16 cellular contexts compared by ENCODE assay signal in the genomic region with DNA sequence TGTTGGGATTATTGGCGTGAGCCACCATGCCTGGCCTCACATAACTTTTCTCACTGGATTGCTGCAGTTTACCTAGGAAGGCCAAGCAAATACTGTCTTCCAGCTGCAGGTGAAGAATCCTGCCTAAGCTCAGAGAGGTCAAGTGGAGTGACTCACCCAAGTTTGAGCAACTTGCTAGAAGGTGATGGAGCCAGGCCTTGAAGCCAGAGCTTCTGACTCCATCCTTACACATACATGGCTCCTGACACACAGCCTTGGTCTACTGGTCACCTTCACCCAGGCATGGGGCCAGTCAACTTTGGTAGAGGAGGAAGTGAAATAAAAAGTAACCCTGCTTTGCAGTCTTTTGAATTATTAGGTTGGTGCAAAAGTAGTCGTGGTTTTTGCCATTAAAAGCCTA.
"Had no signal": no experiment of that assay in that cellular context is flagged by ENCODE, and none has a peak within 500 bp of the region (broad histone marks: within the 10 kb centered on the region; RNA-seq: fewer than 3 reads in every experiment).

No MANE protein-coding gene starts in this region.

- H3K4me3 ChIP-seq: ascending aorta, gastrocnemius medialis, heart left ventricle had no signal

- H3K4me1 Mint-ChIP-seq: activated CD4-positive, alpha-beta T cell treated with anti-CD3 and anti-CD28 coated beads, Interleukin-2, amount 10 ng/mL, durations not matched to agents 7 days and 5 days; activated naive CD4-positive, alpha-beta T cell treated with anti-CD3 and anti-CD28 coated beads, Interleukin-2, amount 10 ng/mL, durations not matched to agents 7 days and 5 days had no signal

- H3K9me3 ChIP-seq: ascending aorta, gastrocnemius medialis, heart left ventricle had no signal

- H3K36me3 Mint-ChIP-seq: activated naive CD4-positive, alpha-beta T cell treated with anti-CD3 and anti-CD28 coated beads, Interleukin-2, amount 10 ng/mL, durations not matched to agents 7 days and 5 days; memory B cell had no signal

- H3K4me3 Mint-ChIP-seq: activated CD4-positive, alpha-beta T cell treated with anti-CD3 and anti-CD28 coated beads, Interleukin-2, amount 10 ng/mL, durations not matched to agents 7 days and 5 days; activated naive CD4-positive, alpha-beta T cell treated with anti-CD3 and anti-CD28 coated beads, Interleukin-2, amount 10 ng/mL, durations not matched to agents 7 days and 5 days; activated T-cell treated with anti-CD3 and anti-CD28 coated beads, Interleukin-2, amount 50 U/mL, for 4 hours; memory B cell had no signal

- H3K36me3 ChIP-seq: ascending aorta, gastrocnemius medialis, heart left ventricle had no signal

- H3K9me3 Mint-ChIP-seq: activated CD4-positive, alpha-beta T cell treated with anti-CD3 and anti-CD28 coated beads, Interleukin-2, amount 10 ng/mL, durations not matched to agents 7 days and 5 days; activated naive CD4-positive, alpha-beta T cell treated with anti-CD3 and anti-CD28 coated beads, Interleukin-2, amount 10 ng/mL, durations not matched to agents 7 days and 5 days; activated T-cell treated with anti-CD3 and anti-CD28 coated beads, Interleukin-2, amount 50 U/mL, for 4 hours; memory B cell had no signal

- ATAC-seq: activated CD4-positive, CD25-positive, alpha-beta regulatory T cell treated with anti-CD3 and anti-CD28 coated beads, Interleukin-2, amount 50 U/mL, for 24 hours; activated T-cell treated with anti-CD3 and anti-CD28 coated beads, Interleukin-2, amount 50 U/mL, for 4 hours; gastrocnemius medialis; heart left ventricle; left ventricle myocardium superior had no signal

- H3K4me1 ChIP-seq: ascending aorta, gastrocnemius medialis, heart left ventricle had no signal

- H3K27me3 ChIP-seq: ascending aorta, gastrocnemius medialis had no signal

- H3K27ac ChIP-seq: ascending aorta, gastrocnemius medialis, heart left ventricle had no signal

- H3K27ac Mint-ChIP-seq: activated CD4-positive, alpha-beta T cell treated with anti-CD3 and anti-CD28 coated beads, Interleukin-2, amount 10 ng/mL, durations not matched to agents 7 days and 5 days; activated naive CD4-positive, alpha-beta T cell treated with anti-CD3 and anti-CD28 coated beads, Interleukin-2, amount 10 ng/mL, durations not matched to agents 7 days and 5 days; progenitor cell of endocrine pancreas had no signal

- DNase-seq: activated CD4-positive, alpha-beta T cell treated with anti-CD3 and anti-CD28 coated beads, Interleukin-2, amount 10 ng/mL, durations not matched to agents 7 days and 5 days; activated CD8-positive, alpha-beta memory T cell treated with anti-CD3 and anti-CD28 coated beads, Interleukin-2, amount 50 U/mL, for 4 hours; activated naive CD4-positive, alpha-beta T cell treated with anti-CD3 and anti-CD28 coated beads, Interleukin-2, amount 10 ng/mL, durations not matched to agents 7 days and 5 days; activated T-cell treated with anti-CD3 and anti-CD28 coated beads, Interleukin-2, amount 50 U/mL, for 4 hours; cerebellar nuclear complex; effector CD4-positive, alpha-beta T cell; gastrocnemius medialis; heart left ventricle; left ventricle myocardium superior; stimulated activated naive CD4-positive, alpha-beta T cell; T-helper 1 cell; T-helper 9 cell had no signal
